8 cellular contexts compared by ENCODE assay signal in genomic region chr15:70763120-70763949, GRCh38. TPM values are rescaled to one million over a fixed set of nuclear protein-coding genes. Genes with fewer than 3 reads are reported as not detected.
A peak's percentile ranks its signal among the peaks of the same experiment; 100 is the strongest.
DNase-seq lines count a peak whose midpoint lies in the region; ATAC-seq and TF ChIP-seq lines count a peak whose summit lies in the region.

Gene UACA (minus strand): TSS chr15:70763558. CDS start chr15:70763407, 151 bp downstream.

- no peaks in the 10 kb centered on the region for H3K79me2 ChIP-seq in Karpas-422 (ENCODE audit: low read length)

- H3K36me3 ChIP-seq in Karpas-422 (ENCODE audit: insufficient read depth, low read length): no peaks in the 10 kb centered on the region

- intact Hi-C loops in sciatic nerve (cut with DNase I): no loop called here

- H3K27me3 ChIP-seq in Karpas-422 (ENCODE audit: low read length): no peaks in the 10 kb centered on the region

- H3K4me1 ChIP-seq in Karpas-422 (ENCODE audit: low read length): no peaks in the 10 kb centered on the region

- H3K4me3 ChIP-seq in iPS-11a (ENCODE audit: low read depth, low read length): peak within 1 kb of the TSS; percentile 68
- no peak within 1 kb of the TSS for H3K4me3 ChIP-seq in Karpas-422 (ENCODE audit: low read length)

- H2AFZ ChIP-seq in Karpas-422 (ENCODE audit: low read length): no peak within 1 kb of the TSS

- ATAC-seq in HG02973 (IDR thresholded peaks at IDR 0.05; ENCODE audit: unreplicated experiment) (peak; percentile 89), sciatic nerve (peak; percentile 96)

- in situ Hi-C loops in GM13976 (cut with MboI; ENCODE audit: low sequenced_read_pairs, unreplicated experiment) (no loop called here), T47D (cut with HindIII; ENCODE audit: low pct_unique_long_range_greater_than_20kb, low sequenced_read_pairs) (no loop called here)

- no peaks in the 10 kb centered on the region for H3K9me3 ChIP-seq in Karpas-422 (ENCODE audit: low read length)

- DNase-seq in GM13976 (ENCODE audit: low spot score) (peak; percentile 94), NCI-H2081 (lab: John Stamatoyannopoulos, UW) (peak; percentile 92 to 94), T47D (ENCODE audit: low read depth in 1 of 2, low spot score in 1 of 2) (peak; percentile 87 to 98), sciatic nerve (ENCODE audit: low spot score) (peak; percentile 99), Karpas-422 (no peak)

- H3K9me2 ChIP-seq in Karpas-422 (replicated peaks; ENCODE audit: insufficient read depth, low read length): no peaks in the 10 kb centered on the region

- H3K4me2 ChIP-seq in Karpas-422 (ENCODE audit: low read depth, low read length, poor library complexity, severe bottlenecking): no peak within 1 kb of the TSS

- H4K20me1 ChIP-seq in Karpas-422 (ENCODE audit: insufficient read depth, low read depth, low read length): no peaks in the 10 kb centered on the region

- no peak within 1 kb of the TSS for H3K9ac ChIP-seq in Karpas-422 (ENCODE audit: low read length)

- no peak for TF ChIP-seq CTCF in GM13976 (IDR thresholded peaks at IDR 0.05; ENCODE audit: borderline replicate concordance, control extremely low read depth, extremely low read depth, insufficient read depth, missing control alignments)
- TF ChIP-seq CTCF in VCaP (conservative IDR thresholded peaks at IDR 0.05): no peak

- H3K27ac ChIP-seq in VCaP (peak within 1 kb of the TSS; percentile 79), Karpas-422 (ENCODE audit: low read length) (no peak within 1 kb of the TSS)

RNA-seq across cellular contexts. Expression of gene UACA, which starts in this region (rescaled TPM):
- 251 TPM for total RNA-seq in sciatic nerve
- not detected in 2 replicates for total RNA-seq in Karpas-422 (2014; rRNA removed; shearing (Covaris generic); ENCODE audit: low replicate concordance)

Comparison
In these comparisons a context has a peak if more than half of its experiments do, and no peak if none do; other contexts are left out.
1. RNA of gene UACA (total RNA-seq): 251 TPM in sciatic nerve (single experiment); not detected in Karpas-422; every median in the first group is over 100 times any median in the second.